In the genomic region with DNA sequence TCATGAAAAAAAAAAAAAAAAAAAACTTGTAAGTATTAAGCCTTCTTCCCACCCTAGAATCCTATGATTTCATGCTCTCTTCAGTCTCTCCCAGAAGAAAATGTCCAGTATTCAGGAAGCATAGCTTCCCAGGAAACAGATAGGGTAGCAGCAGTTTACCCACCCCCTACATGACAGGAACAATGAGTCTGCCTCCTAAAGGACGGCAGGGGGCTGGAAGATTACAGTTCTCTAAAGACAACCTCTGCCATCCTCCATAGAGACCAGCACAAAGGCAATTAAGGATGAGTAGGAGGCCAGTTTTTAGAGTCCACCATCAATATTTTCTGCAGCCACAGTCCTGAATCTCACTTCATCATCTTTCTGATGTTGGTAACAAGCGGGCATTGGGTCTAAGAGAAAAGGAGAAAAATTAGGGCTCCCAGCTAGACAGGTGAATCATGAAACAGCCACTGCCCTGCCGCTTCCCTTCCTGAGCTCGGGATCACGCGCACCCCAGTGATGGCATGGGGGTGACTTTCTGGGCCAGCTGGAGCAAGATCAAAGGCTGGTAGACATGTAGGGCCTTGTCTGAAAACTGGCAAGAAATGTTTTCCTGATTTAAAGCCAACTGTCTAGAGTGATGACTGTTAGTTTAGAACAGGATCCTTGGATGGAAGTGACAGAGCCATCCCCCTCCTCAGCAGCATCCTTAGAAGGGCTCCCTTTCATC, we compare ENCODE assay signal across 1 cellular context.
TF ChIP-seq lines count a peak whose summit lies in the region.

No MANE protein-coding gene starts in this region.

TF ChIP-seq in GM23338, 12 proteins besides CTCF, POLR2A, EP300 and RAD21 (continued from another document):
- TF ChIP-seq REST (IDR thresholded peaks at IDR 0.05; ENCODE audit: unreplicated experiment) (no peak), EZH2phosphoT487 (IDR thresholded peaks at IDR 0.05; ENCODE audit: unreplicated experiment) (no peak), NANOG (IDR thresholded peaks at IDR 0.05; ENCODE audit: borderline replicate concordance) (no peak), ZNF114 (CRISPR knock-in tag; IDR thresholded peaks at IDR 0.05) (no peak)
- TF ChIP-seq, protein P1, sequence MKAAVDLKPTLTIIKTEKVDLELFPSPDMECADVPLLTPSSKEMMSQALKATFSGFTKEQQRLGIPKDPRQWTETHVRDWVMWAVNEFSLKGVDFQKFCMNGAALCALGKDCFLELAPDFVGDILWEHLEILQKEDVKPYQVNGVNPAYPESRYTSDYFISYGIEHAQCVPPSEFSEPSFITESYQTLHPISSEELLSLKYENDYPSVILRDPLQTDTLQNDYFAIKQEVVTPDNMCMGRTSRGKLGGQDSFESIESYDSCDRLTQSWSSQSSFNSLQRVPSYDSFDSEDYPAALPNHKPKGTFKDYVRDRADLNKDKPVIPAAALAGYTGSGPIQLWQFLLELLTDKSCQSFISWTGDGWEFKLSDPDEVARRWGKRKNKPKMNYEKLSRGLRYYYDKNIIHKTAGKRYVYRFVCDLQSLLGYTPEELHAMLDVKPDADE (IDR thresholded peaks at IDR 0.05) = no peak
